ENCODE assay signal across 17 cellular contexts in the genomic region with DNA sequence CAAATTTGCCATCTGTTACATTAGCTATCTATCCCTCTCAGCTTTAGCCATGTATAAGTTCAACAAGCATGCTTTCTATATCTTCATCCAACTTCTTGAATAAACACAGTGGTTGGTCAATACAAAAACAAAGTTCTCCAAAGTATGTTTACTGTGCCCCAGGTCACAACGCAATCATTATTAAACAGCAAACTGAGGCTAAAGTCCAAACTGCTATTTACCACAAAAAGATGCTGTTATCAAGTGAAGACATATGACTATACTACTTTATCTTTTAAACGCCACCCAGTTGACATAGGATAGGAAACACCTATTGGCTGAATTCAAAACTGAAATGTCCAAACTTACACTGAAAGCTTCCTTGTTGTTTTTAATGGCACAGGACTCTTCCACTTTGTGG. TPM values are rescaled to one million over a fixed set of nuclear protein-coding genes. Genes with fewer than 3 reads are reported as not detected.
DNase-seq lines count a peak whose midpoint lies in the region; ATAC-seq and TF ChIP-seq lines count a peak whose summit lies in the region.
"Had no signal": no experiment of that assay in that cellular context is flagged by ENCODE, and none has a peak within 500 bp of the region (broad histone marks: within the 10 kb centered on the region; RNA-seq: fewer than 3 reads in every experiment).

No MANE protein-coding gene starts in this region.

- H3K4me1 Mint-ChIP-seq in activated T-cell treated with anti-CD3 and anti-CD28 coated beads, Interleukin-2, amount 50 U/mL, for 72 hours (ENCODE audit: low read depth): peaks cover 12% of the 10 kb centered on the region
- H3K4me1 Mint-ChIP-seq in central memory CD8-positive, alpha-beta T cell: peaks cover 15% of the 10 kb centered on the region
- H3K4me1 Mint-ChIP-seq in progenitor cell of endocrine pancreas (ENCODE audit: low read depth): peaks cover 7% of the 10 kb centered on the region

- H3K36me3 Mint-ChIP-seq in activated T-cell treated with anti-CD3 and anti-CD28 coated beads, Interleukin-2, amount 50 U/mL, for 72 hours (ENCODE audit: insufficient read depth in 2 of 2): peaks cover 20 to 42% of the 10 kb centered on the region in 2 donors
- peaks cover 72% of the 10 kb centered on the region for H3K36me3 Mint-ChIP-seq in central memory CD8-positive, alpha-beta T cell (ENCODE audit: insufficient read depth)
- H3K36me3 Mint-ChIP-seq in progenitor cell of endocrine pancreas (ENCODE audit: insufficient read depth): peaks cover 30% of the 10 kb centered on the region

- DNase-seq in activated T-cell treated with anti-CD3 and anti-CD28 coated beads, Interleukin-2, amount 50 U/mL, for 72 hours: no peak
- DNase-seq in activated T-cell treated with anti-CD3 and anti-CD28 coated beads, Interleukin-2, amount 50 U/mL, for 48 hours: no peak
- DNase-seq in OCI-M1 (lab: John Stamatoyannopoulos, UW) (peak; percentile 42), progenitor cell of endocrine pancreas (ENCODE audit: low spot score, unreplicated experiment) (no peak), cardiac septum (ENCODE audit: low spot score) (no peak)
- DNase-seq in central memory CD8-positive, alpha-beta T cell (ENCODE audit: low spot score in 2 of 2): no peak
- DNase-seq: AML-193; CD4-positive, alpha-beta T cell; GF-D8; GM23248; MM.1S; NCI-H1417; NCI-H1930; NCI-H2171 treated with DMSO at 0.1 percent for 48 hours; RPMI8226 had no signal

- no peak for TF ChIP-seq CTCF in progenitor cell of endocrine pancreas (IDR thresholded peaks at IDR 0.05; ENCODE audit: unreplicated experiment)

- H3K27me3 Mint-ChIP-seq in activated T-cell treated with anti-CD3 and anti-CD28 coated beads, Interleukin-2, amount 50 U/mL, for 72 hours (ENCODE audit: low read depth): no peaks in the 10 kb centered on the region
- H3K27me3 Mint-ChIP-seq in central memory CD8-positive, alpha-beta T cell: no peaks in the 10 kb centered on the region
- H3K27me3 Mint-ChIP-seq in progenitor cell of endocrine pancreas: no peaks in the 10 kb centered on the region
- H3K27me3 Mint-ChIP-seq: CD4-positive, alpha-beta T cell had no signal

- H3K27ac Mint-ChIP-seq in activated T-cell treated with anti-CD3 and anti-CD28 coated beads, Interleukin-2, amount 50 U/mL, for 72 hours: peak overlapping the region; percentile 3
- H3K27ac Mint-ChIP-seq in central memory CD8-positive, alpha-beta T cell (ENCODE audit: low read depth): peak overlapping the region; percentile 29
- peak overlapping the region; percentile 22 for H3K27ac Mint-ChIP-seq in progenitor cell of endocrine pancreas
- H3K27ac Mint-ChIP-seq: CD4-positive, alpha-beta T cell had no signal

- no peak overlapping the region for H3K4me3 Mint-ChIP-seq in activated T-cell treated with anti-CD3 and anti-CD28 coated beads, Interleukin-2, amount 50 U/mL, for 72 hours
- H3K4me3 Mint-ChIP-seq in central memory CD8-positive, alpha-beta T cell: no peak overlapping the region
- H3K4me3 Mint-ChIP-seq in progenitor cell of endocrine pancreas (ENCODE audit: low read depth): no peak overlapping the region
- H3K4me3 Mint-ChIP-seq: CD4-positive, alpha-beta T cell had no signal

- no peaks in the 10 kb centered on the region for H3K9me3 Mint-ChIP-seq in activated T-cell treated with anti-CD3 and anti-CD28 coated beads, Interleukin-2, amount 50 U/mL, for 72 hours
- no peaks in the 10 kb centered on the region for H3K9me3 Mint-ChIP-seq in central memory CD8-positive, alpha-beta T cell
- H3K9me3 Mint-ChIP-seq in progenitor cell of endocrine pancreas (ENCODE audit: low read depth): no peaks in the 10 kb centered on the region
- H3K9me3 Mint-ChIP-seq: CD4-positive, alpha-beta T cell had no signal

- no peak for ATAC-seq in activated T-cell treated with anti-CD3 and anti-CD28 coated beads, Interleukin-2, amount 50 U/mL, for 72 hours (replicated peaks in 1 of 2)
- ATAC-seq in central memory CD8-positive, alpha-beta T cell (replicated peaks; ENCODE audit: extremely low read depth, poor library complexity, severe bottlenecking): no peak
- ATAC-seq in HG03045 (IDR thresholded peaks at IDR 0.05; ENCODE audit: unreplicated experiment) (no peak), HG03135 (IDR thresholded peaks at IDR 0.05; ENCODE audit: unreplicated experiment) (no peak)

- intact Hi-C loops in cardiac septum (cut with DNase I): no loop called here

RNA-seq across cellular contexts. Expression of a gene that starts 11.7 kb away (rescaled TPM):
- total RNA-seq in activated T-cell treated with anti-CD3 and anti-CD28 coated beads, Interleukin-2, amount 50 U/mL, for 72 hours: 10 to 100 TPM; 50.7 to 53.9 TPM
- total RNA-seq in progenitor cell of endocrine pancreas (33.4 and 34.9 TPM in 2 replicates), cardiac septum (10.1 TPM)

RNA-seq across cellular contexts. Expression of a gene that starts 37.7 kb away (rescaled TPM):
- 100 to 1,000 TPM in 1 of 2 donors, 10 to 100 TPM in 1; 98.0 to 108 TPM for total RNA-seq in activated T-cell treated with anti-CD3 and anti-CD28 coated beads, Interleukin-2, amount 50 U/mL, for 72 hours
- total RNA-seq in progenitor cell of endocrine pancreas (124 and 131 TPM in 2 replicates), cardiac septum (41.2 TPM)

RNA-seq across cellular contexts. Expression of a gene that starts 38.0 kb away (rescaled TPM):
- 100 to 1,000 TPM; 154 to 186 TPM for total RNA-seq in activated T-cell treated with anti-CD3 and anti-CD28 coated beads, Interleukin-2, amount 50 U/mL, for 72 hours
- total RNA-seq in progenitor cell of endocrine pancreas: 62.9 and 65.4 TPM in 2 replicates
- 2.7 TPM for total RNA-seq in cardiac septum

Comparison
In these comparisons a context has a peak if more than half of its experiments do, and no peak if none do; other contexts are left out.
1. RNA of a gene that starts 38.0 kb away (total RNA-seq): 154 to 186 TPM in activated T-cell treated with anti-CD3 and anti-CD28 coated beads, Interleukin-2, amount 50 U/mL, for 72 hours and 62.9 to 65.4 TPM in progenitor cell of endocrine pancreas; 2.7 TPM in cardiac septum (single experiment); every median in the first group is over 10 times any median in the second.
2. Peak in every context shown above with its lines, with median percentiles within 50 percentile points of each other: H3K27ac Mint-ChIP-seq.